Comparison of ENCODE assay signal across 16 cellular contexts in the genomic region with DNA sequence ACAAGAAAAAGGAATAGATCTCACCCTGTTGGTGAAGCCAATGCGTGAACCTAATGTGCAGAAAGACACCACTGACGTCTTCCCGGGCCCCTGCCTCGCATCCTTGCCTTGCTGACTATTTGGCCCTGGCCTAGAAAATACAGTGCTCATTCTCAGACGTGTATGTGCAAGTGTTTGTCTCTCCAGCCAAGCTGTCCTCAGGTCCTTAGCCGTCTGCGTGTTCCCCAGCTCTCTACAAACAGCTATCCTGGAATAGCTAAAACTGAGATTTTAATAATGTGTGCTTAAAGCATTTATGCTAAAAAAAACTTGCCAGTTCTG. TPM values are rescaled to one million over a fixed set of nuclear protein-coding genes. Genes with fewer than 3 reads are reported as not detected.
A peak's percentile ranks its signal among the peaks of the same experiment; 100 is the strongest.
DNase-seq lines count a peak whose midpoint lies in the region; ATAC-seq and TF ChIP-seq lines count a peak whose summit lies in the region.
"Had no signal": no experiment of that assay in that cellular context is flagged by ENCODE, and none has a peak within 500 bp of the region (broad histone marks: within the 10 kb centered on the region; RNA-seq: fewer than 3 reads in every experiment).

No MANE protein-coding gene starts in this region.

- no peak for TF ChIP-seq POLR2A in transverse colon (IDR thresholded peaks at IDR 0.05)

- peak in 1 of 2 donors; percentile 20 for DNase-seq in cardiac muscle cell (ENCODE audit: low read depth in 1 of 2, low spot score in 1 of 2)
- DNase-seq in Right ventricle myocardium superior, result no peak
- no peak for DNase-seq in dorsolateral prefrontal cortex
- no peak for DNase-seq in transverse colon
- DNase-seq in activated T-helper 2 cell treated with anti-CD3 and anti-CD28 coated beads, Interferon-gamma antibody, Interleukin-2, Interleukin-4, amounts not matched to agents 10 μg/mL and 5 μg/mL and 100 μg/mL, durations not matched to agents 14 hours and 24 hours and 36 hours (ENCODE audit: low spot score), result no peak
- DNase-seq in NCI-H2029 (lab: John Stamatoyannopoulos, UW), result no peak
- DNase-seq in NCI-H345 treated with DMSO at 0.1 percent for 48 hours (lab: John Stamatoyannopoulos, UW; ENCODE audit: unreplicated experiment), result no peak
- DNase-seq: activated CD4-positive, alpha-beta T cell treated with anti-CD3 and anti-CD28 coated beads, Interleukin-2, amount 50 U/mL, for 4 hours; activated naive CD4-positive, alpha-beta T cell; NCI-H1436; pancreas; stimulated activated CD4-positive, alpha-beta T cell treated with anti-CD3 and anti-CD28 coated beads, Interleukin-2, amount 100 ng/mL, for 24 hours; stimulated activated naive CD8-positive, alpha-beta T cell treated with anti-CD3 and anti-CD28 coated beads, Interleukin-15, Interleukin-2, amounts not matched to agents 100 U/mL and 50 U/mL, for 24 hours; WERI-Rb-1 had no signal

- no peak for ATAC-seq in Right ventricle myocardium superior (ENCODE audit: poor library complexity)
- ATAC-seq: stimulated activated naive CD8-positive, alpha-beta T cell treated with anti-CD3 and anti-CD28 coated beads, Interleukin-15, Interleukin-2, amounts not matched to agents 100 U/mL and 50 U/mL, for 24 hours had no signal

- H3K27ac Mint-ChIP-seq in activated T-helper 2 cell treated with anti-CD3 and anti-CD28 coated beads, Interferon-gamma antibody, Interleukin-2, Interleukin-4, amounts not matched to agents 10 μg/mL and 5 μg/mL and 100 μg/mL, durations not matched to agents 14 hours and 24 hours and 36 hours, result no peak overlapping the region
- H3K27ac Mint-ChIP-seq: dendritic cell treated with granulocyte-macrophage colony-stimulating factor and Interleukin-4, amounts not matched to agents 40 ng/mL and 50 ng/mL, for 4 days had no signal

- peak overlapping the region; percentile 95 for H3K27ac ChIP-seq in cardiac muscle cell
- peak overlapping the region in 57 of 59 donors; percentile 19 to 99 (median 82) for H3K27ac ChIP-seq in dorsolateral prefrontal cortex
- peak overlapping the region; percentile 83 for H3K27ac ChIP-seq in muscle layer of colon (ENCODE audit: low read depth, low read length)
- H3K27ac ChIP-seq in transverse colon, result peak overlapping the region; percentile 43 to 66 (median 59)
- H3K27ac ChIP-seq: pancreas, WERI-Rb-1 had no signal

- no peaks in the 10 kb centered on the region for H3K27me3 Mint-ChIP-seq in activated T-helper 2 cell treated with anti-CD3 and anti-CD28 coated beads, Interferon-gamma antibody, Interleukin-2, Interleukin-4, amounts not matched to agents 10 μg/mL and 5 μg/mL and 100 μg/mL, durations not matched to agents 14 hours and 24 hours and 36 hours (ENCODE audit: low read depth)

- WGBS in transverse colon (ENCODE audit: low coverage in 1 of 2), 2 donors, result 77 to 84% methylated on average over 6 to 7 of the region's 7 CpGs

- H3K4me1 Mint-ChIP-seq in activated T-helper 2 cell treated with anti-CD3 and anti-CD28 coated beads, Interferon-gamma antibody, Interleukin-2, Interleukin-4, amounts not matched to agents 10 μg/mL and 5 μg/mL and 100 μg/mL, durations not matched to agents 14 hours and 24 hours and 36 hours (ENCODE audit: low read depth), result peaks cover 3% of the 10 kb centered on the region

- no peaks in the 10 kb centered on the region for H3K9me3 ChIP-seq in cardiac muscle cell (ENCODE audit: low read depth)
- H3K9me3 ChIP-seq in muscle layer of colon (ENCODE audit: low read length), result no peaks in the 10 kb centered on the region
- no peaks in the 10 kb centered on the region for H3K9me3 ChIP-seq in transverse colon
- H3K9me3 ChIP-seq: pancreas had no signal

- H3K36me3 Mint-ChIP-seq in activated T-helper 2 cell treated with anti-CD3 and anti-CD28 coated beads, Interferon-gamma antibody, Interleukin-2, Interleukin-4, amounts not matched to agents 10 μg/mL and 5 μg/mL and 100 μg/mL, durations not matched to agents 14 hours and 24 hours and 36 hours (ENCODE audit: low read depth), result no peaks in the 10 kb centered on the region

- intact Hi-C loops in Right ventricle myocardium superior (cut with DNase I), result no loop called here
- intact Hi-C loops in dorsolateral prefrontal cortex (cut with DNase I), result no loop called here
- intact Hi-C loops in transverse colon (cut with DNase I; ENCODE audit: low total_unique reads), result no loop called here
- intact Hi-C loops in activated T-helper 2 cell treated with anti-CD3 and anti-CD28 coated beads, Interferon-gamma antibody, Interleukin-2, Interleukin-4, amounts not matched to agents 10 μg/mL and 5 μg/mL and 100 μg/mL, durations not matched to agents 14 hours and 24 hours and 36 hours (cut with micrococcal nuclease), result no loop called here

- H3K9me3 Mint-ChIP-seq in activated T-helper 2 cell treated with anti-CD3 and anti-CD28 coated beads, Interferon-gamma antibody, Interleukin-2, Interleukin-4, amounts not matched to agents 10 μg/mL and 5 μg/mL and 100 μg/mL, durations not matched to agents 14 hours and 24 hours and 36 hours, result no peaks in the 10 kb centered on the region
- H3K9me3 Mint-ChIP-seq: dendritic cell treated with granulocyte-macrophage colony-stimulating factor and Interleukin-4, amounts not matched to agents 40 ng/mL and 50 ng/mL, for 4 days had no signal

- no peak overlapping the region for H3K4me3 Mint-ChIP-seq in activated T-helper 2 cell treated with anti-CD3 and anti-CD28 coated beads, Interferon-gamma antibody, Interleukin-2, Interleukin-4, amounts not matched to agents 10 μg/mL and 5 μg/mL and 100 μg/mL, durations not matched to agents 14 hours and 24 hours and 36 hours (ENCODE audit: low read depth)
- H3K4me3 Mint-ChIP-seq: dendritic cell treated with granulocyte-macrophage colony-stimulating factor and Interleukin-4, amounts not matched to agents 40 ng/mL and 50 ng/mL, for 4 days had no signal

- H3K27me3 ChIP-seq in cardiac muscle cell (no peaks in the 10 kb centered on the region), dorsolateral prefrontal cortex (no peaks in the 10 kb centered on the region), muscle layer of colon (ENCODE audit: control insufficient read depth in 1 of 2, insufficient read depth in 2 of 2, low read length in 2 of 2) (no peaks in the 10 kb centered on the region), transverse colon (no peaks in the 10 kb centered on the region)
- H3K27me3 ChIP-seq: pancreas had no signal

- in situ Hi-C loops in transverse colon (cut with MboI; ENCODE audit: low pct_ligation_motif_present in 1 of 4, low pct_unique_long_range_greater_than_20kb in 1 of 4, low sequenced_read_pairs in 3 of 4), result no loop called here

- peaks cover 23% of the 10 kb centered on the region for H3K4me1 ChIP-seq in cardiac muscle cell (ENCODE audit: low read depth)
- H3K4me1 ChIP-seq in muscle layer of colon (ENCODE audit: insufficient read depth, low read length), result peaks cover 27% of the 10 kb centered on the region
- H3K4me1 ChIP-seq in transverse colon, result peaks cover 0 to 5% (median 4%) of the 10 kb centered on the region in 4 donors
- H3K4me1 ChIP-seq: pancreas had no signal

- H3K4me3 ChIP-seq in cardiac muscle cell (no peak overlapping the region), dorsolateral prefrontal cortex (no peak overlapping the region), muscle layer of colon (ENCODE audit: low read depth in 1 of 2, low read length in 2 of 2) (no peak overlapping the region), transverse colon (no peak overlapping the region)
- H3K4me3 ChIP-seq: pancreas had no signal

- TF ChIP-seq EP300 in transverse colon (IDR thresholded peaks at IDR 0.05; ENCODE audit: low read depth), result no peak

- peak overlapping the region; percentile 36 for H3K9ac ChIP-seq in muscle layer of colon (ENCODE audit: low read length)

- TF ChIP-seq CTCF in cardiac muscle cell (IDR thresholded peaks at IDR 0.05; ENCODE audit: low read depth, low read length), result no peak
- no peak for TF ChIP-seq CTCF in dorsolateral prefrontal cortex (IDR thresholded peaks at IDR 0.05 in 54 of 56, conservative IDR thresholded peaks at IDR 0.05 in 2 of 56; ENCODE audit: low read depth in 1 of 56, partially characterized antibody in 56 of 56)
- no peak for TF ChIP-seq CTCF in transverse colon (IDR thresholded peaks at IDR 0.05)

- no peaks in the 10 kb centered on the region for H3K36me3 ChIP-seq in cardiac muscle cell
- H3K36me3 ChIP-seq in muscle layer of colon (ENCODE audit: insufficient read depth, low read length), result no peaks in the 10 kb centered on the region
- H3K36me3 ChIP-seq in transverse colon, result no peaks in the 10 kb centered on the region
- H3K36me3 ChIP-seq: pancreas, WERI-Rb-1 had no signal

RNA-seq across cellular contexts. Expression of a gene that starts 55.9 kb away (rescaled TPM):
- total RNA-seq in cardiac muscle cell, result 84.0 and 113 TPM in 2 replicates
- polyA plus RNA-seq in cardiac muscle cell, result 24.3 and 33.2 TPM in 2 replicates
- 119 TPM for total RNA-seq in Right ventricle myocardium superior
- total RNA-seq in dorsolateral prefrontal cortex, result 100 to 1,000 TPM in 54 of 120 experiments, 10 to 100 TPM in 66; 60.9 to 188 (median 96.3) TPM
- total RNA-seq in transverse colon, result 100 to 1,000 TPM in 1 of 4 donors, 10 to 100 TPM in 3; 82.7 to 120 (median 93.3) TPM
- total RNA-seq in activated T-helper 2 cell treated with anti-CD3 and anti-CD28 coated beads, Interferon-gamma antibody, Interleukin-2, Interleukin-4, amounts not matched to agents 10 μg/mL and 5 μg/mL and 100 μg/mL, durations not matched to agents 14 hours and 24 hours and 36 hours, result 276 and 292 TPM in 2 replicates
